Comparison of ENCODE assay signal across 8 cellular contexts in the genomic region with DNA sequence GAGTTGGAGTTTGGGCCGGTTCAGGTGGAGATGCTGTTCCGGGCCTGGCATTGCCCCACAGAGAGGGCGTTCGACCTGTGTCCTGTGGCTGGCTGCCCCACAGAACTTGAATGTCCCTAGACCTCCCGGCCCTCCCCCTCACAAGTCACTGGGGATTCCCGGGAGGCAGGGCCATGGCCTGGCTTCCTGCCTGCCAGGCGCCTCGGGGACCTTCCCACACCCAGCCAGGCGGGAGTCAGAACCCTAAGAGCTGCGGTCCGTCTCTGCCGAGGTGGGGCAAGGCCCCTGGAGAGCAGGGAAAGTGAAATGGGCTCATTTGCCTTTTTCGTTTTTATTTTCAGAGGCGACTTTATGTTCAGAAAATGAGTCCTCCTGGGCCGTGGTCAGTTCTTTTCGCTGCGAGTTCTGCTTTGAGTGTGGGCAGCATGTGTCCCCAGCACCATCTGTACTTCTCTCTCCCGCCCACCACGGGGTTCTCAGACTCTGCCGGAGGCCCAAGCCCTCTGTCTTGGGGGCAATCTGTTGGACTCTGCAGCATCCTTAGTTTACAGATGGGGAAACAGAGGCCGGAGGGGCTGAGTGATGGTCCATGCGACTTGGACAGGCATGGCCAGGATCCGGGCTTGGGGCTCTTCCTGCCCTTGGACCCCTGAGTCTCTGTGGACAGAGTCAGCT. TPM values are rescaled to one million over a fixed set of nuclear protein-coding genes. Genes with fewer than 3 reads are reported as not detected.
A peak's percentile ranks its signal among the peaks of the same experiment; 100 is the strongest.
DNase-seq lines count a peak whose midpoint lies in the region; ATAC-seq, FAIRE-seq and TF ChIP-seq lines count a peak whose summit lies in the region.

No MANE protein-coding gene starts in this region.

- FAIRE-seq in GM12891 (lab: Jason Lieb, UNC): no peak

- no peak for DNase-seq in GM12891 (ENCODE audit: insufficient read length, low spot score)
- DNase-seq in H7: peak; percentile 62
- DNase-seq in left cardiac atrium: peak; percentile 51
- DNase-seq in stimulated activated naive B cell treated with anti-CD40 and anti-IgM and Interleukin-4, amounts not matched to agents 10 μg/mL and 1 μg/mL and 100 μg/mL, for 72 hours: peak; percentile 66
- no peak for DNase-seq in UCSD-AML1 (lab: John Stamatoyannopoulos, UW; ENCODE audit: unreplicated experiment)
- no peak for DNase-seq in ecto neural progenitor cell (ENCODE audit: low spot score)
- no peak for DNase-seq in NCI-H1694 (lab: John Stamatoyannopoulos, UW)

- TF ChIP-seq POLR2A in GM12891 (IDR thresholded peaks at IDR 0.05; ENCODE audit: low read depth, low read length): peak; percentile 14

- H3K27me3 Mint-ChIP-seq in stimulated activated naive B cell treated with anti-CD40 and anti-IgM and Interleukin-4, amounts not matched to agents 10 μg/mL and 1 μg/mL and 100 μg/mL, for 72 hours: no peaks in the 10 kb centered on the region

- H3K4me3 ChIP-seq in H7 (ENCODE audit: insufficient read depth, low read depth, low read length): no peak overlapping the region

- H3K9me3 Mint-ChIP-seq in stimulated activated naive B cell treated with anti-CD40 and anti-IgM and Interleukin-4, amounts not matched to agents 10 μg/mL and 1 μg/mL and 100 μg/mL, for 72 hours: no peaks in the 10 kb centered on the region

- peak; percentile 6 to 12 for ATAC-seq in activated CD4-positive, CD25-positive, alpha-beta regulatory T cell treated with anti-CD3 and anti-CD28 coated beads, Interleukin-2, amount 50 U/mL, for 24 hours
- peak; percentile 12 to 14 for ATAC-seq in left cardiac atrium
- ATAC-seq in stimulated activated naive B cell treated with anti-CD40 and anti-IgM and Interleukin-4, amounts not matched to agents 10 μg/mL and 1 μg/mL and 100 μg/mL, for 72 hours (replicated peaks): peak; percentile 12 to 22

- H3K4me1 Mint-ChIP-seq in stimulated activated naive B cell treated with anti-CD40 and anti-IgM and Interleukin-4, amounts not matched to agents 10 μg/mL and 1 μg/mL and 100 μg/mL, for 72 hours: peaks cover 64 to 98% of the 10 kb centered on the region in 2 donors

- intact Hi-C loops in left cardiac atrium (cut with DNase I): loop anchor here (5.0 kb wide), 2 partner anchors 38 to 93 kb away; no protein-coding TSS in a partner anchor

- peaks cover 56 to 67% of the 10 kb centered on the region in 2 donors for H3K36me3 Mint-ChIP-seq in stimulated activated naive B cell treated with anti-CD40 and anti-IgM and Interleukin-4, amounts not matched to agents 10 μg/mL and 1 μg/mL and 100 μg/mL, for 72 hours

- no peaks in the 10 kb centered on the region for H3K27me3 ChIP-seq in H7 (ENCODE audit: control insufficient read depth, insufficient read depth, low read length)

- H3K27ac Mint-ChIP-seq in stimulated activated naive B cell treated with anti-CD40 and anti-IgM and Interleukin-4, amounts not matched to agents 10 μg/mL and 1 μg/mL and 100 μg/mL, for 72 hours: peak overlapping the region; percentile 94

- peaks cover 19% of the 10 kb centered on the region for H3K36me3 ChIP-seq in H7 (replicated peaks; ENCODE audit: control insufficient read depth, insufficient read depth, low read length)

- peak overlapping the region; percentile 82 to 83 for H3K4me3 Mint-ChIP-seq in stimulated activated naive B cell treated with anti-CD40 and anti-IgM and Interleukin-4, amounts not matched to agents 10 μg/mL and 1 μg/mL and 100 μg/mL, for 72 hours

TF ChIP-seq in GM12891, 5 proteins besides CTCF, POLR2A, EP300 and RAD21:
- TF ChIP-seq SPI1 (IDR thresholded peaks at IDR 0.05; ENCODE audit: low read depth, low read length): no peak
- peak; percentile 41; the same call in 1 of the 2 replicates for TF ChIP-seq TAF1 (IDR thresholded peaks at IDR 0.05; ENCODE audit: low read depth, low read length)
- peak; percentile 34; the same call in 1 of the 2 replicates for TF ChIP-seq POU2F2 (IDR thresholded peaks at IDR 0.05; ENCODE audit: low read depth, low read length)
- peak; percentile 18; the same call in 1 of the 2 replicates for TF ChIP-seq POLR2AphosphoS5 (IDR thresholded peaks at IDR 0.05; ENCODE audit: low read depth, low read length)
- TF ChIP-seq PAX5 (IDR thresholded peaks at IDR 0.05; ENCODE audit: insufficient read depth, low read length, severe bottlenecking): no peak

RNA-seq across cellular contexts. Expression of a gene that starts 8.5 kb away (rescaled TPM):
- 82.1 TPM for polyA plus RNA-seq in GM12891 (2012; ENCODE audit: low read depth, missing spikeins)
- total RNA-seq in H7 (2014; rRNA removed; shearing (Covaris generic)): 75.6 and 91.7 TPM in 2 replicates
- 100 to 1,000 TPM in 1 of 2 donors, 10 to 100 TPM in 1; 78.6 to 101 TPM for total RNA-seq in left cardiac atrium

RNA-seq across cellular contexts. Expression of a gene that starts 48.7 kb away (rescaled TPM):
- 29.3 TPM for polyA plus RNA-seq in GM12891 (2012; ENCODE audit: low read depth, missing spikeins)
- total RNA-seq in H7 (2014; rRNA removed; shearing (Covaris generic)): 48.2 and 53.2 TPM in 2 replicates
- total RNA-seq in left cardiac atrium: 10 to 100 TPM; 14.3 to 14.5 TPM

Comparison
In these comparisons a context has a peak if more than half of its experiments do, and no peak if none do; other contexts are left out.
1. DNase-seq: peak in H7 (single experiment), left cardiac atrium (single experiment) and stimulated activated naive B cell treated with anti-CD40 and anti-IgM and Interleukin-4, amounts not matched to agents 10 μg/mL and 1 μg/mL and 100 μg/mL, for 72 hours (single experiment); none in GM12891 (single experiment), UCSD-AML1 (single experiment), ecto neural progenitor cell (single experiment) and NCI-H1694 (single experiment).
2. Peak in every context shown above with its lines, with median percentiles within 50 percentile points of each other: ATAC-seq.